Comparison of ENCODE assay signal across 8 cellular contexts in genomic region chr9:129384138-129384886, GRCh38.
A peak's percentile ranks its signal among the peaks of the same experiment; 100 is the strongest.
DNase-seq lines count a peak whose midpoint lies in the region; ATAC-seq, FAIRE-seq and TF ChIP-seq lines count a peak whose summit lies in the region.

No MANE protein-coding gene starts in this region.

- CTCF ChIA-PET in K562 (lab: Yijun Ruan, JAX; ENCODE audit: low intra/inter-chr PET ratio), result no interaction called here

- TF ChIP-seq RAD21 in K562 (CRISPR knock-in tag; conservative IDR thresholded peaks at IDR 0.05 in 1 of 2, IDR thresholded peaks at IDR 0.05 in 1 of 2), result no peak

- H4K8ac ChIP-seq in mesenchymal stem cell (ENCODE audit: low read length), result peak overlapping the region; percentile 97

- 46% methylated on average over 11 of the region's 13 CpGs for WGBS in K562 (ENCODE audit: insufficient coverage, low coverage, missing lambda C conversion rate)
- WGBS in mesenchymal stem cell, result 92% methylated on average over 11 of the region's 13 CpGs

- DNase-seq in activated T-cell treated with anti-CD3 and anti-CD28 coated beads, Interleukin-2, amount 50 U/mL, for 4 hours, result no peak
- DNase-seq in activated T-cell treated with anti-CD3 and anti-CD28 coated beads for 4 hours (no peak), K562 (ENCODE audit: extremely low read depth in 1 of 4, low spot score in 3 of 4) (no peak), mesenchymal stem cell (no peak), tibial artery (peak in 1 of 2 donors; percentile 62), DMS79 treated with DMSO at 0.1 percent for 48 hours (lab: John Stamatoyannopoulos, UW) (no peak), NCI-H446 (lab: John Stamatoyannopoulos, UW) (no peak)

- H3K27ac ChIP-seq in K562 (ENCODE audit: extremely low read depth, low read depth, low read length) (no peak overlapping the region), mesenchymal stem cell (ENCODE audit: low read length, poor library complexity, severe bottlenecking) (no peak overlapping the region), tibial artery (peak overlapping the region; percentile 91 to 96)

- no peak for TF ChIP-seq POLR2A in K562 (conservative IDR thresholded peaks at IDR 0.05)

- H3K9ac ChIP-seq in K562 (ENCODE audit: insufficient read depth in 1 of 2, low read depth in 2 of 2, low read length in 2 of 2) (no peak overlapping the region; a peak in 1 of 4 replicates), mesenchymal stem cell (ENCODE audit: low read length) (peak overlapping the region; percentile 86)

- H4K91ac ChIP-seq in mesenchymal stem cell (ENCODE audit: low read length), result peak overlapping the region; percentile 92

- peak overlapping the region; percentile 69 for H3K4me3 Mint-ChIP-seq in activated T-cell treated with anti-CD3 and anti-CD28 coated beads, Interleukin-2, amount 50 U/mL, for 4 hours

- no peak for FAIRE-seq in K562 (lab: Jason Lieb, UNC)

- peak overlapping the region; percentile 5 for H2BK5ac ChIP-seq in mesenchymal stem cell (ENCODE audit: low read depth, low read length, poor library complexity, severe bottlenecking)

- BruUV-seq in K562 (replicated peaks; lab: Mats Ljungman, UMichigan), result no TSS peak

- peaks cover 13% of the 10 kb centered on the region for H3K4me1 Mint-ChIP-seq in activated T-cell treated with anti-CD3 and anti-CD28 coated beads, Interleukin-2, amount 50 U/mL, for 4 hours (ENCODE audit: low read depth)

- H3K18ac ChIP-seq in mesenchymal stem cell (ENCODE audit: low read depth in 1 of 2, low read length in 2 of 2), result peak overlapping the region; percentile 79 to 96

- H3K4me1 ChIP-seq in K562 (replicated peaks in 1 of 2; ENCODE audit: control insufficient read depth in 2 of 2, insufficient read depth in 2 of 2, low read length in 2 of 2), result peaks cover 0 to 13% of the 10 kb centered on the region in 2 experiments; a peak in 3 of 5 replicates
- peaks cover 11% of the 10 kb centered on the region for H3K4me1 ChIP-seq in mesenchymal stem cell (ENCODE audit: control insufficient read depth, insufficient read depth, low read depth, low read length)
- peaks cover 6 to 22% (median 17%) of the 10 kb centered on the region in 4 donors for H3K4me1 ChIP-seq in tibial artery

- H3K36me3 Mint-ChIP-seq in activated T-cell treated with anti-CD3 and anti-CD28 coated beads, Interleukin-2, amount 50 U/mL, for 4 hours (ENCODE audit: insufficient read depth), result no peaks in the 10 kb centered on the region

- peak overlapping the region; percentile 20 to 73 for H2BK12ac ChIP-seq in mesenchymal stem cell (ENCODE audit: low read length in 2 of 2)

- peak overlapping the region; percentile 87 for H2BK120ac ChIP-seq in mesenchymal stem cell (ENCODE audit: low read depth, low read length)

- H3K27me3 ChIP-seq in K562 (ENCODE audit: control insufficient read depth in 2 of 2, insufficient read depth in 2 of 2, low read length in 2 of 2), result peaks cover 3 to 14% of the 10 kb centered on the region in 2 experiments; a peak in 3 of 5 replicates
- peaks cover 0 to 2% of the 10 kb centered on the region in 2 experiments for H3K27me3 ChIP-seq in mesenchymal stem cell (ENCODE audit: control insufficient read depth in 1 of 2, insufficient read depth in 1 of 2, low read length in 2 of 2)
- no peaks in the 10 kb centered on the region for H3K27me3 ChIP-seq in tibial artery

- no peaks in the 10 kb centered on the region for H4K20me1 ChIP-seq in K562 (replicated peaks; ENCODE audit: control insufficient read depth, insufficient read depth, low read length)

- H3K9me1 ChIP-seq in K562 (ENCODE audit: control insufficient read depth, insufficient read depth, low read length), result no peaks in the 10 kb centered on the region

- no peaks in the 10 kb centered on the region for H3K9me3 ChIP-seq in K562 (replicated peaks; ENCODE audit: control insufficient read depth, insufficient read depth, low read depth, low read length)
- no peaks in the 10 kb centered on the region for H3K9me3 ChIP-seq in mesenchymal stem cell (ENCODE audit: control insufficient read depth, low read length)
- no peaks in the 10 kb centered on the region for H3K9me3 ChIP-seq in tibial artery

- H3K23ac ChIP-seq in mesenchymal stem cell (ENCODE audit: low read length in 2 of 2), result peak overlapping the region in 1 of 2 experiments; percentile 27

- intact Hi-C loops in K562 (cut with micrococcal nuclease) (no loop called here), tibial artery (cut with DNase I; ENCODE audit: low total_unique reads) (no loop called here)

- POLR2A ChIA-PET in K562 (lab: Yijun Ruan, JAX), result no interaction called here

- no peak overlapping the region for H2AFZ ChIP-seq in K562 (ENCODE audit: low read depth, low read length)
- peak overlapping the region; percentile 78 for H2AFZ ChIP-seq in mesenchymal stem cell (ENCODE audit: low read depth, low read length)

- in situ Hi-C loops in K562 (cut with MboI), result no loop called here

- ATAC-seq in activated T-cell treated with anti-CD3 and anti-CD28 coated beads, Interleukin-2, amount 50 U/mL, for 4 hours, result no peak
- ATAC-seq in K562 (no peak), HG02571 (IDR thresholded peaks at IDR 0.05; ENCODE audit: unreplicated experiment) (no peak)

- no peaks in the 10 kb centered on the region for H3K36me3 ChIP-seq in K562 (ENCODE audit: control insufficient read depth, insufficient read depth, low read length)
- no peaks in the 10 kb centered on the region for H3K36me3 ChIP-seq in mesenchymal stem cell (ENCODE audit: control insufficient read depth in 1 of 2, insufficient read depth in 2 of 2, low read depth in 1 of 2, low read length in 2 of 2)
- no peaks in the 10 kb centered on the region for H3K36me3 ChIP-seq in tibial artery

- H3K4me3 ChIP-seq in K562 (no peak overlapping the region), mesenchymal stem cell (ENCODE audit: insufficient read depth in 1 of 2, low read depth in 1 of 2, low read length in 2 of 2) (peak overlapping the region; percentile 49 to 71), tibial artery (peak overlapping the region; percentile 61)

- H3K79me2 ChIP-seq in K562 (ENCODE audit: control insufficient read depth, insufficient read depth, low read length), result no peaks in the 10 kb centered on the region

- H3K14ac ChIP-seq in mesenchymal stem cell (ENCODE audit: low read length in 2 of 2), result peak overlapping the region in 1 of 2 experiments; percentile 6

- H3K27me3 Mint-ChIP-seq in activated T-cell treated with anti-CD3 and anti-CD28 coated beads, Interleukin-2, amount 50 U/mL, for 4 hours (ENCODE audit: low read depth), result no peaks in the 10 kb centered on the region

- H2BK15ac ChIP-seq in mesenchymal stem cell (ENCODE audit: low read depth, poor library complexity, severe bottlenecking), result no peak overlapping the region

- peak overlapping the region; percentile 78 for H2AK5ac ChIP-seq in mesenchymal stem cell (ENCODE audit: low read length, severe bottlenecking)

- TF ChIP-seq EP300 in K562 (IDR thresholded peaks at IDR 0.05; ENCODE audit: low read length), result no peak

- no peak overlapping the region for H3K4me2 ChIP-seq in K562 (ENCODE audit: insufficient read depth, low read length)
- peak overlapping the region; percentile 87 for H3K4me2 ChIP-seq in mesenchymal stem cell (ENCODE audit: low read length, poor library complexity, severe bottlenecking)

- TF ChIP-seq CTCF in K562 (IDR thresholded peaks at IDR 0.05 in 2 of 3, conservative IDR thresholded peaks at IDR 0.05 in 1 of 3; ENCODE audit: insufficient read depth in 2 of 3, low read depth in 1 of 3, low read length in 3 of 3) (no peak), tibial artery (IDR thresholded peaks at IDR 0.05) (no peak)

- H3K9me3 Mint-ChIP-seq in activated T-cell treated with anti-CD3 and anti-CD28 coated beads, Interleukin-2, amount 50 U/mL, for 4 hours, result no peaks in the 10 kb centered on the region

- H3K79me1 ChIP-seq in mesenchymal stem cell (replicated peaks; ENCODE audit: low read length, poor library complexity, severe bottlenecking), result no peaks in the 10 kb centered on the region

- peak overlapping the region; percentile 67 to 93 for H3K4ac ChIP-seq in mesenchymal stem cell (ENCODE audit: low read depth in 1 of 2, low read length in 2 of 2)

TF ChIP-seq in K562, 482 proteins besides CTCF, POLR2A, EP300 and RAD21:
- no peak for TF ChIP-seq DACH1 (IDR thresholded peaks at IDR 0.05; ENCODE audit: partially characterized antibody)
- no peak for TF ChIP-seq ZNF3 (CRISPR knock-in tag; IDR thresholded peaks at IDR 0.05)
- TF ChIP-seq HDAC2 (IDR thresholded peaks at IDR 0.05), result peak; percentile 31; the same call in 1 of the 2 replicates
- no peak for TF ChIP-seq LEF1 (IDR thresholded peaks at IDR 0.05)
- no peak for TF ChIP-seq ZSCAN32 (CRISPR knock-in tag; IDR thresholded peaks at IDR 0.05)
- peak in 1 of 2 experiments; percentile 26; a peak in 1 of 4 replicates for TF ChIP-seq KDM1A (IDR thresholded peaks at IDR 0.05)
- peak; percentile 78 for TF ChIP-seq ZFP36 (IDR thresholded peaks at IDR 0.05; ENCODE audit: low read depth, low read length, partially characterized antibody)
- no peak for TF ChIP-seq EGR1 (conservative IDR thresholded peaks at IDR 0.05)
- TF ChIP-seq PTBP1 (IDR thresholded peaks at IDR 0.05; ENCODE audit: low read depth, low read length), result 0 out of 2 replicates have a peak, but pooled peaks have one; percentile 54
- TF ChIP-seq BCOR (IDR thresholded peaks at IDR 0.05), result peak; percentile 79
- TF ChIP-seq PHB (CRISPR knock-in tag; IDR thresholded peaks at IDR 0.05), result no peak
- TF ChIP-seq MCM5 (IDR thresholded peaks at IDR 0.05; ENCODE audit: low read depth), result no peak
- 0 out of 2 replicates have a peak, but pooled peaks have one; percentile 57 for TF ChIP-seq CBX1 (IDR thresholded peaks at IDR 0.05; ENCODE audit: low read depth)
- TF ChIP-seq ZNF121 (CRISPR knock-in tag; conservative IDR thresholded peaks at IDR 0.05), result 0 out of 2 replicates have a peak, but pooled peaks have one; percentile 4

Comparison
In these comparisons a context has a peak if more than half of its experiments do, and no peak if none do; other contexts are left out.
1. H3K27ac ChIP-seq: peak in tibial artery (2 of 2); none in K562 (single experiment) and mesenchymal stem cell (single experiment).